1 cellular context compared by ENCODE assay signal in genomic region chr11:94597896-94598295, GRCh38.
A peak's percentile ranks its signal among the peaks of the same experiment; 100 is the strongest.
TF ChIP-seq lines count a peak whose summit lies in the region.

No MANE protein-coding gene starts in this region.

TF ChIP-seq in GM12878, 131 proteins besides CTCF, POLR2A, EP300 and RAD21:
- TF ChIP-seq SMC3 (IDR thresholded peaks at IDR 0.05; ENCODE audit: borderline replicate concordance, low read length) (peak; percentile 57; the same call in 1 of the 2 replicates), ZNF687 (IDR thresholded peaks at IDR 0.05) (no peak), RUNX3 (IDR thresholded peaks at IDR 0.05; ENCODE audit: low read length) (peak; percentile 57; the same call in 1 of the 2 replicates)
TF ChIP-seq in GM12878: peak in this region for 2.
